Comparison of ENCODE assay signal across 8 cellular contexts in the genomic region with DNA sequence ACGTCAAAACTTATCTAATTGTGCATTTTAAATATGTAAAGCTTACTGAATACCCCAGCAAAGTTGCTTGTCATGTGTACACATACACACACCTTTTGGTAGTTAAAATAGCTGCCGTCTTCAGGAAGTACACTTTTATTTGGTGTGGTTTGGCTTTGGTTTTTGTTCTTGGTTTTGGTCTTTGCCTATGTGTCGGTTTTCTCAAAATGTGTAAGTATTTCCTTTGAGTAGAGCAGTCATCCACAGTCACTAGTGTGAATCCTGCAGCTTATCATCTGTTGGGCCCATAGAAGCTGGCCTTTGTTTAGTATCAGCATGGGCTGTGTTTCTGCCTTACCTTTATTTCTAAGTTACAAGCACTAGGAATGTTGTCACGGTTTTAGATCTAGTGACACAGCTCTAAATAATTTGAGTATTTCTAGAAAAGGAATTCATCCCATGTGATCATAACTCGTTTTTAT. TPM values are rescaled to one million over a fixed set of nuclear protein-coding genes. Genes with fewer than 3 reads are reported as not detected.
DNase-seq lines count a peak whose midpoint lies in the region; ATAC-seq, FAIRE-seq and TF ChIP-seq lines count a peak whose summit lies in the region.

No MANE protein-coding gene starts in this region.

- H3K27ac Mint-ChIP-seq in mesothelial cell of epicardium = peak overlapping the region; percentile 95

- H3K36me3 Mint-ChIP-seq in mesothelial cell of epicardium = peaks cover 9% of the 10 kb centered on the region

- ATAC-seq in GM21529 (IDR thresholded peaks at IDR 0.05; ENCODE audit: unreplicated experiment) = peak; percentile 64

- H3K4me1 Mint-ChIP-seq in mesothelial cell of epicardium = peaks cover 59% of the 10 kb centered on the region

- H3K36me3 ChIP-seq in bronchial epithelial cell (ENCODE audit: control insufficient read depth, insufficient read depth, low read length) = peaks cover 3% of the 10 kb centered on the region

- peak overlapping the region; percentile 89 for H3K4me3 Mint-ChIP-seq in mesothelial cell of epicardium

- TF ChIP-seq CTCF in GM12864 (IDR thresholded peaks at IDR 0.05; ENCODE audit: low read depth, low read length, missing control alignments) = no peak
- no peak for TF ChIP-seq CTCF in bronchial epithelial cell (IDR thresholded peaks at IDR 0.05; ENCODE audit: insufficient read depth, low read length, severe bottlenecking)
- TF ChIP-seq CTCF in mesothelial cell of epicardium (IDR thresholded peaks at IDR 0.05; ENCODE audit: unreplicated experiment) = no peak

- FAIRE-seq in bronchial epithelial cell (lab: Jason Lieb, UNC) = no peak

- peak; percentile 67 for DNase-seq in GM12864 (ENCODE audit: low read depth)
- peak; percentile 95 for DNase-seq in Jurkat, Clone E6-1 (ENCODE audit: low read depth, low spot score)
- peak; percentile 31 for DNase-seq in bronchial epithelial cell (ENCODE audit: low read depth)
- no peak for DNase-seq in mesothelial cell of epicardium (ENCODE audit: low spot score in 2 of 2, unreplicated experiment in 2 of 2)
- DNase-seq in mucosa of gallbladder (ENCODE audit: low spot score) = no peak
- DNase-seq in stimulated activated CD4-positive, alpha-beta T cell treated with anti-CD3 and anti-CD28 coated beads, Interleukin-4, amount 100 ng/mL, for 1 hour = no peak
- DNase-seq in NCI-H2107 (lab: John Stamatoyannopoulos, UW) = no peak

- no peaks in the 10 kb centered on the region for H3K9me3 Mint-ChIP-seq in mesothelial cell of epicardium

- H3K27me3 ChIP-seq in bronchial epithelial cell (ENCODE audit: control insufficient read depth, insufficient read depth, low read length) = no peaks in the 10 kb centered on the region

- no peaks in the 10 kb centered on the region for H3K27me3 Mint-ChIP-seq in mesothelial cell of epicardium (ENCODE audit: low read depth)

- H3K4me3 ChIP-seq in GM12864 (ENCODE audit: low read depth, low read length) (no peak overlapping the region), bronchial epithelial cell (ENCODE audit: low read depth, low read length) (peak overlapping the region; percentile 58)
- H3K4me3 ChIP-seq in Jurkat, Clone E6-1 (ENCODE audit: low read length) = peak overlapping the region; percentile 54; the same call in 1 of the 2 replicates

RNA-seq across cellular contexts. Expression of a gene that starts 35.3 kb away (rescaled TPM):
- polyA plus RNA-seq in Jurkat, Clone E6-1 (2012; ENCODE audit: insufficient read depth, insufficient read length) = 24.6 TPM
- 45.8 and 118 TPM in 2 replicates for total RNA-seq in bronchial epithelial cell
- 201 to 205 TPM (median 205 TPM) in 3 replicates for total RNA-seq in mesothelial cell of epicardium
- total RNA-seq in mucosa of gallbladder = 85.8 TPM

RNA-seq across cellular contexts. Expression of a gene that starts 43.0 kb away (rescaled TPM):
- 3.3 TPM for polyA plus RNA-seq in Jurkat, Clone E6-1 (2012; ENCODE audit: insufficient read depth, insufficient read length)
- total RNA-seq in bronchial epithelial cell (0.26 TPM in 2 replicates), mesothelial cell of epicardium (0.11 to 0.22 TPM in 2 of 3 replicates, not detected in the other), mucosa of gallbladder (0.49 TPM)

RNA-seq across cellular contexts. Expression of a gene that starts 51.7 kb away (rescaled TPM):
- polyA plus RNA-seq in Jurkat, Clone E6-1 (2012; ENCODE audit: insufficient read depth, insufficient read length) = not detected
- total RNA-seq in bronchial epithelial cell (0.79 and 4.4 TPM in 2 replicates), mesothelial cell of epicardium (0.42 TPM in 1 of 3 replicates, not detected in the others), mucosa of gallbladder (not detected)

Comparison
In these comparisons a context has a peak if more than half of its experiments do, and no peak if none do; other contexts are left out.
1. DNase-seq: peak in GM12864 (single experiment), Jurkat, Clone E6-1 (single experiment) and bronchial epithelial cell (single experiment); none in mesothelial cell of epicardium (0 of 2), mucosa of gallbladder (single experiment), stimulated activated CD4-positive, alpha-beta T cell treated with anti-CD3 and anti-CD28 coated beads, Interleukin-4, amount 100 ng/mL, for 1 hour (single experiment) and NCI-H2107 (single experiment).